ENCODE assay signal across 8 cellular contexts in the genomic region with DNA sequence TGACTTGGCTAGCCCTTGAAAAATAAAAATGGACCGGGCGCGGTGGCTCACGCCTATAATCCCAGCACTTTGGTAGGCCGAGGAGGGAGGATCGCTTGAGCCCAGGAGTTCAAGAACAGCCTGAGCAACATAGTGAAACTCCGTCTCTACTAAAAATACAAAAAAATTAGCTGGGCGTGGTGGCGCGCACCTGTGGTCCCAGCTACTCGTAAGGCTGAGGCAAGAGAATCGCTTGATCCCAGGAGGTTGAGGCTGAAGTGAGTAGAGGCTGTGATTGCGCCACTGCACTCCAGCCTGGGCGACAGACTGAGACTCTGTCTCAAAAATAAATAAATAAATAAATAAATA. TPM values are rescaled to one million over a fixed set of nuclear protein-coding genes. Genes with fewer than 3 reads are reported as not detected.
DNase-seq lines count a peak whose midpoint lies in the region; ATAC-seq and TF ChIP-seq lines count a peak whose summit lies in the region.
"Not testable (repeated sequence)": the region's sequence is repeated elsewhere in the genome, so short reads cannot be mapped to it uniquely, and the experiment has no call there.

No MANE protein-coding gene starts in this region.

- intact Hi-C loops in heart left ventricle (cut with DNase I); spleen (cut with DNase I; ENCODE audit: low total_unique reads): not testable (repeated sequence)
- intact Hi-C loops in natural killer cell (cut with micrococcal nuclease): loop anchor here (2.0 kb wide), 1 partner anchor 746 kb away; a partner anchor contains a TSS

- POLR2A ChIA-PET in RWPE1 (lab: Yijun Ruan, JAX; ENCODE audit: low non-redundant PET): interaction anchor here (0.5 kb wide), 1 partner anchor 694 kb away, joined by 4 read pairs; no protein-coding TSS in a partner anchor

- not testable (repeated sequence) for H3K27me3 Mint-ChIP-seq in brain; natural killer cell (ENCODE audit: low read depth in 2 of 2)

- not testable (repeated sequence) for TF ChIP-seq CTCF in 22Rv1 (IDR thresholded peaks at IDR 0.05); RWPE1 (conservative IDR thresholded peaks at IDR 0.05; ENCODE audit: low read depth); brain (conservative IDR thresholded peaks at IDR 0.05); heart left ventricle (IDR thresholded peaks at IDR 0.05); natural killer cell (IDR thresholded peaks at IDR 0.05); spleen (IDR thresholded peaks at IDR 0.05 in 8 of 11, conservative IDR thresholded peaks at IDR 0.05 in 3 of 11)

- H3K27ac ChIP-seq in 22Rv1 (peak overlapping the region; percentile 72; the same call in 1 of the 2 replicates), RWPE1 (peak overlapping the region; percentile 62), heart left ventricle (peak overlapping the region in 10 of 12 donors; percentile 20 to 90 (median 85)), spleen (peak overlapping the region; percentile 76 to 92 (median 85))

- H3K27ac Mint-ChIP-seq in brain (peak overlapping the region; percentile 95 to 99 (median 97)), natural killer cell (peak overlapping the region; percentile 92 to 94)

- H3K9me3 Mint-ChIP-seq in brain, natural killer cell: not testable (repeated sequence)

- DNase-seq in RWPE1 (ENCODE audit: low spot score); natural killer cell: not testable (repeated sequence)
- DNase-seq in heart left ventricle (peak in 1 of 5 donors; percentile 8), spleen (peak; percentile 81)

- CTCF ChIA-PET in RWPE1 (lab: Yijun Ruan, JAX): interaction anchor here (2.1 kb wide), 1 partner anchor 13 kb away, joined by 10 read pairs; no protein-coding TSS in a partner anchor

- not testable (repeated sequence) for TF ChIP-seq POLR2A in heart left ventricle (IDR thresholded peaks at IDR 0.05); spleen (IDR thresholded peaks at IDR 0.05)

- not testable (repeated sequence) for H3K27me3 ChIP-seq in heart left ventricle; spleen (replicated peaks in 1 of 7)

- H3K4me1 ChIP-seq in heart left ventricle (peaks cover 4 to 25% (median 18%) of the 10 kb centered on the region in 12 donors), spleen (peaks cover 19 to 39% (median 29%) of the 10 kb centered on the region in 6 donors)

- 81 to 86% (median 83%) methylated on average over 14 of the region's 14 CpGs for WGBS in heart left ventricle, 4 donors
- WGBS in spleen, 5 donors: 80 to 89% (median 84%) methylated on average over 14 of the region's 14 CpGs

- H3K36me3 ChIP-seq in heart left ventricle (peaks cover 0 to 33% (median 28%) of the 10 kb centered on the region in 9 donors), spleen (peaks cover 0 to 31% (median 20%) of the 10 kb centered on the region in 6 donors)

- peak overlapping the region in 11 of 12 donors; percentile 72 to 99 (median 87) for H3K4me3 ChIP-seq in heart left ventricle
- peak overlapping the region in 7 of 8 donors; percentile 58 to 88 (median 72) for H3K4me3 ChIP-seq in spleen

- H3K4me1 Mint-ChIP-seq in brain (peaks cover 32% of the 10 kb centered on the region), natural killer cell (peaks cover 28 to 30% of the 10 kb centered on the region in 2 donors)

- ATAC-seq in GM19372 (IDR thresholded peaks at IDR 0.05; ENCODE audit: low read depth, unreplicated experiment) (peak; percentile 8), HG03135 (IDR thresholded peaks at IDR 0.05; ENCODE audit: unreplicated experiment) (peak; percentile 11), natural killer cell (peak in 1 of 3 donors; percentile 2)
- not testable (repeated sequence) for ATAC-seq in heart left ventricle

- H3K36me3 Mint-ChIP-seq in brain: peaks cover 36% of the 10 kb centered on the region
- H3K36me3 Mint-ChIP-seq in natural killer cell: not testable (repeated sequence)

- peak overlapping the region in 4 of 5 experiments; percentile 15 to 99 (median 95) for H3K4me3 Mint-ChIP-seq in brain
- not testable (repeated sequence) for H3K4me3 Mint-ChIP-seq in natural killer cell

- H3K9me3 ChIP-seq in heart left ventricle, spleen: not testable (repeated sequence)

RNA-seq across cellular contexts. Expression of a gene that starts 0.4 kb away (rescaled TPM):
- polyA plus RNA-seq in brain (ENCODE audit: insufficient read depth, low read depth, low replicate concordance) (73.0 TPM), heart left ventricle (100 to 1,000 TPM in 1 of 2 donors, 10 to 100 TPM in 1; 87.8 to 109 TPM), spleen (10 to 100 TPM; 36.1 to 55.2 (median 46.6) TPM)
- total RNA-seq in heart left ventricle (100 to 1,000 TPM in 1 of 9 donors, 10 to 100 TPM in 8; 58.9 to 115 (median 79.8) TPM), natural killer cell (10 to 100 TPM; 28.1 to 34.9 (median 33.6) TPM), spleen (10 to 100 TPM; 29.2 to 46.8 (median 39.5) TPM)
